8 cellular contexts compared by ENCODE assay signal in genomic region chr11:70755410-70756158, GRCh38.
A peak's percentile ranks its signal among the peaks of the same experiment; 100 is the strongest.
DNase-seq lines count a peak whose midpoint lies in the region; ATAC-seq and TF ChIP-seq lines count a peak whose summit lies in the region.

No MANE protein-coding gene starts in this region.

- peak in 3 of 4 experiments; percentile 68 to 73 (median 71) for ATAC-seq in T-cell (replicated peaks in 1 of 4)
- ATAC-seq in GM21737 (IDR thresholded peaks at IDR 0.05; ENCODE audit: unreplicated experiment) = no peak
- ATAC-seq in GM18520 (IDR thresholded peaks at IDR 0.05; ENCODE audit: unreplicated experiment) = no peak

- intact Hi-C loops in left ventricle myocardium inferior (cut with micrococcal nuclease) = no loop called here

- H3K4me3 Mint-ChIP-seq in T-cell = no peak overlapping the region

- peak overlapping the region; percentile 32 for H3K9ac ChIP-seq in adipocyte (ENCODE audit: low read length)

- H3K4me3 ChIP-seq in adipocyte (ENCODE audit: low read length) (peak overlapping the region; percentile 44), left ventricle myocardium inferior (no peak overlapping the region)

- CTCF ChIA-PET in T-cell (lab: Charles Lee) = interaction anchor here in 1 of 2 donors (0.7 kb wide), 1 partner anchor 865 kb away, joined by 8 read pairs; no protein-coding TSS in a partner anchor

- POLR2A ChIA-PET in T-cell (lab: Charles Lee) = no interaction called here

- H3K36me3 ChIP-seq in adipocyte (ENCODE audit: control insufficient read depth, insufficient read depth, low read length, severe bottlenecking) = no peaks in the 10 kb centered on the region
- no peaks in the 10 kb centered on the region for H3K36me3 ChIP-seq in left ventricle myocardium inferior

- H3K36me3 Mint-ChIP-seq in T-cell = no peaks in the 10 kb centered on the region

- DNase-seq in NCI-H1417 treated with DMSO at 0.1 percent for 48 hours (lab: John Stamatoyannopoulos, UW) = peak; percentile 31
- peak in 31 of 34 experiments; percentile 8 to 47 (median 32) for DNase-seq in T-cell
- DNase-seq in adipocyte (ENCODE audit: low read depth) = peak; percentile 75
- DNase-seq in left ventricle myocardium inferior = peak; percentile 73
- peak; percentile 11 for DNase-seq in pulmonary artery endothelial cell (ENCODE audit: low read depth, low spot score)

- no peak overlapping the region for H3K27ac Mint-ChIP-seq in T-cell

- peaks cover 7 to 12% (median 11%) of the 10 kb centered on the region in 3 donors for H3K9me3 Mint-ChIP-seq in T-cell

- H3K27me3 Mint-ChIP-seq in T-cell = peaks cover 19 to 25% of the 10 kb centered on the region in 2 donors

- no peak overlapping the region for H3K27ac ChIP-seq in left ventricle myocardium inferior (replicated peaks)

- no peaks in the 10 kb centered on the region for H3K4me1 Mint-ChIP-seq in T-cell

- H3K9me3 ChIP-seq in adipocyte (ENCODE audit: control insufficient read depth, low read length) (peaks cover 21% of the 10 kb centered on the region), left ventricle myocardium inferior (replicated peaks) (peaks cover 12% of the 10 kb centered on the region)

- H3K4me1 ChIP-seq in adipocyte (ENCODE audit: control insufficient read depth, insufficient read depth, low read length) = peaks cover 4% of the 10 kb centered on the region
- peaks cover 4% of the 10 kb centered on the region for H3K4me1 ChIP-seq in left ventricle myocardium inferior

- H3K27me3 ChIP-seq in adipocyte (replicated peaks; ENCODE audit: control insufficient read depth, insufficient read depth, low read length) (no peaks in the 10 kb centered on the region), left ventricle myocardium inferior (ENCODE audit: low read depth) (peaks cover 48% of the 10 kb centered on the region)

- peak; percentile 95 for TF ChIP-seq CTCF in GM12873 (IDR thresholded peaks at IDR 0.05; ENCODE audit: insufficient read depth, low read depth, low read length, missing control alignments)
- TF ChIP-seq CTCF in left ventricle myocardium inferior (IDR thresholded peaks at IDR 0.05; ENCODE audit: borderline replicate concordance) = peak; percentile 99

Comparison
In these comparisons a context has a peak if more than half of its experiments do, and no peak if none do; other contexts are left out.
1. DNase-seq: peak in every context shown above with its lines; median percentile 75 in adipocyte; 73 in left ventricle myocardium inferior; 32 in T-cell; 31 in NCI-H1417 treated with DMSO at 0.1 percent for 48 hours; 11 in pulmonary artery endothelial cell.
2. ATAC-seq: peak in T-cell (3 of 4); none in GM21737 (single experiment) and GM18520 (single experiment).